9 cellular contexts compared by ENCODE assay signal in the genomic region with DNA sequence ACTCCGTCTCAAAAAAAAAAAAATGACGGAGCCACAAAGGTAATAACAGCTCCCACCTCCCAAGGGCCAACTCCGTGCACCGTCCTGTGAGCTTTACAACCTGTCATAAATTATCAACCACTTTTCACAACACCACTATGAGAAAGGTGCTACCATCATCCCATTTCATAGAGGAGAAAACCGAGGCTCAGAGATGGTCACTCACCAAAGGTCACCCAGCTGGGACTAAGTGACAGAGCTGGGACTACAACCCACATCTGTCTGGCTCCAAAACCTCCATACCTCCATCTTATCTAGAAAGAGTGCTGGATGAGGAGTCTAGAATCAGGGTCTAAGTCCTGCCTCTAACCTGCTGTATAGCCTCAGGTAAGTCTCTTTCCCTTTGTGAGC. TPM values are rescaled to one million over a fixed set of nuclear protein-coding genes. Genes with fewer than 3 reads are reported as not detected.
DNase-seq lines count a peak whose midpoint lies in the region; ATAC-seq and TF ChIP-seq lines count a peak whose summit lies in the region.
"Had no signal": no experiment of that assay in that cellular context is flagged by ENCODE, and none has a peak within 500 bp of the region (broad histone marks: within the 10 kb centered on the region; RNA-seq: fewer than 3 reads in every experiment).

No MANE protein-coding gene starts in this region.

- no TSS peak for BruUV-seq in Calu3 (replicated peaks; lab: Mats Ljungman, UMichigan)

- H3K27ac Mint-ChIP-seq in Calu3 (ENCODE audit: unreplicated experiment): peak overlapping the region; percentile 96
- H3K27ac Mint-ChIP-seq in effector memory CD8-positive, alpha-beta T cell: peak overlapping the region; percentile 98

- no peaks in the 10 kb centered on the region for H3K27me3 Mint-ChIP-seq in Calu3 (ENCODE audit: unreplicated experiment)
- no peaks in the 10 kb centered on the region for H3K27me3 Mint-ChIP-seq in effector memory CD8-positive, alpha-beta T cell

- no peak for ATAC-seq in effector memory CD8-positive, alpha-beta T cell (replicated peaks)
- ATAC-seq in GM18498 (IDR thresholded peaks at IDR 0.05; ENCODE audit: unreplicated experiment) (no peak), mucosa of descending colon (no peak)

- peaks cover 48% of the 10 kb centered on the region for H3K4me1 Mint-ChIP-seq in Calu3 (ENCODE audit: low read depth, unreplicated experiment)
- H3K4me1 Mint-ChIP-seq in effector memory CD8-positive, alpha-beta T cell (ENCODE audit: low read depth in 2 of 2): peaks cover 49 to 52% of the 10 kb centered on the region in 2 donors

- no peaks in the 10 kb centered on the region for H3K27me3 ChIP-seq in Peyer's patch
- no peaks in the 10 kb centered on the region for H3K27me3 ChIP-seq in skeletal muscle satellite cell (ENCODE audit: control insufficient read depth, insufficient read depth, low read length)
- H3K27me3 ChIP-seq: cardiac muscle cell had no signal

- H3K4me3 ChIP-seq in Peyer's patch (no peak overlapping the region), skeletal muscle satellite cell (ENCODE audit: low read length) (peak overlapping the region; percentile 68), mucosa of descending colon (no peak overlapping the region)
- H3K4me3 ChIP-seq: cardiac muscle cell had no signal

- peak overlapping the region; percentile 78 for H3K9ac ChIP-seq in skeletal muscle satellite cell (ENCODE audit: low read depth, low read length)

- H3K9me3 Mint-ChIP-seq in Calu3 (ENCODE audit: low read depth, unreplicated experiment): no peaks in the 10 kb centered on the region
- no peaks in the 10 kb centered on the region for H3K9me3 Mint-ChIP-seq in effector memory CD8-positive, alpha-beta T cell

- no peaks in the 10 kb centered on the region for H3K36me3 ChIP-seq in Peyer's patch
- no peaks in the 10 kb centered on the region for H3K36me3 ChIP-seq in skeletal muscle satellite cell (ENCODE audit: insufficient read depth, low read length)
- no peaks in the 10 kb centered on the region for H3K36me3 ChIP-seq in mucosa of descending colon (ENCODE audit: low read depth)
- H3K36me3 ChIP-seq: cardiac muscle cell had no signal

- CTCF ChIA-PET in Calu3 (lab: Charles Lee): interaction anchor here (0.7 to 1.5 kb wide), 10 partner anchors 9 to 82 kb away, joined by 3 to 10 read pairs (median 4); no protein-coding TSS in a partner anchor

- intact Hi-C loops in Calu3 (cut with micrococcal nuclease; ENCODE audit: unreplicated experiment) (no loop called here), mucosa of descending colon (cut with DNase I, micrococcal nuclease) (no loop called here)

- peak overlapping the region; percentile 74 to 86 (median 80) for H3K27ac ChIP-seq in Peyer's patch
- H3K27ac ChIP-seq in substantia nigra (ENCODE audit: low read depth, low read length, poor library complexity, severe bottlenecking): no peak overlapping the region

- peak overlapping the region; percentile 91 for H3K4me2 ChIP-seq in skeletal muscle satellite cell (ENCODE audit: low read length)

- H3K4me3 Mint-ChIP-seq in Calu3 (ENCODE audit: low read depth, unreplicated experiment): peak overlapping the region; percentile 70
- peak overlapping the region; percentile 86 to 87 for H3K4me3 Mint-ChIP-seq in effector memory CD8-positive, alpha-beta T cell

- H3K36me3 Mint-ChIP-seq in Calu3 (ENCODE audit: insufficient read depth, unreplicated experiment): peaks cover 24% of the 10 kb centered on the region
- H3K36me3 Mint-ChIP-seq in effector memory CD8-positive, alpha-beta T cell (ENCODE audit: insufficient read depth): peaks cover 16% of the 10 kb centered on the region

- peaks cover 3 to 92% (median 51%) of the 10 kb centered on the region in 4 donors for H3K4me1 ChIP-seq in Peyer's patch
- peaks cover 42% of the 10 kb centered on the region for H3K4me1 ChIP-seq in skeletal muscle satellite cell (ENCODE audit: control insufficient read depth, insufficient read depth, low read length)
- H3K4me1 ChIP-seq in mucosa of descending colon (ENCODE audit: low read depth): peaks cover 85% of the 10 kb centered on the region

- TF ChIP-seq CTCF in Calu3 (IDR thresholded peaks at IDR 0.05; ENCODE audit: unreplicated experiment): no peak
- no peak for TF ChIP-seq CTCF in Peyer's patch (IDR thresholded peaks at IDR 0.05)
- no peak for TF ChIP-seq CTCF in mucosa of descending colon (IDR thresholded peaks at IDR 0.05)

- DNase-seq in Calu3: no peak
- no peak for DNase-seq in Peyer's patch
- DNase-seq in effector memory CD8-positive, alpha-beta T cell: no peak
- DNase-seq in COLO829 (ENCODE audit: low spot score): no peak
- no peak for DNase-seq in mucosa of descending colon
- no peak for DNase-seq in substantia nigra (lab: John Stamatoyannopoulos, UW)

- H3K9me3 ChIP-seq in Peyer's patch (no peaks in the 10 kb centered on the region), skeletal muscle satellite cell (replicated peaks; ENCODE audit: low read length) (no peaks in the 10 kb centered on the region), mucosa of descending colon (no peaks in the 10 kb centered on the region)

- TF ChIP-seq POLR2A in Peyer's patch (IDR thresholded peaks at IDR 0.05): no peak

RNA-seq across cellular contexts. Expression of a gene that starts 43.6 kb away (rescaled TPM):
- total RNA-seq in Calu3 (2022) (83.0 and 101 TPM in 2 replicates), Peyer's patch (100 to 1,000 TPM; 105 to 122 (median 112) TPM), mucosa of descending colon (100 to 1,000 TPM; 103 to 161 (median 149) TPM)
- total RNA-seq in skeletal muscle satellite cell (2012; rRNA removed): 40.4 and 63.6 TPM in 2 replicates
